ENCODE assay signal across 7 cellular contexts in the genomic region with DNA sequence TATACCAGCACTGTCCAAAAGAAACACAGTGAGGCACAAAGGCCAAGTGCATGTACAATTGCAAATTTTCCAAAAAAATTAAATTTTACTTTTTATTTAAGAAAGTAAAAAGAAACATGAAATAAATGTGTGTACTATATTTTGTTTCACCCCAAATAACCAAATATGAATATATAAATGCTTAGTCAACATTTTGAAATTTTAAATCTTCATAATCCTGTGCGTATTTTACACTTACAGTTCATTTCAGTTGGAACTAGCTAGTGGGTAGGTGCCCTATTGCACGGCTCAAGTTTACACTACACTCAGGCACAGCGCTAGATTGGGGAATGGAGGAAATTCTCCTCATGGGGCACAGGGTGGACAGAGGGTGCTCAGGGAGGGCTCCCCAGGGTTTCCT. TPM values are rescaled to one million over a fixed set of nuclear protein-coding genes. Genes with fewer than 3 reads are reported as not detected.
DNase-seq lines count a peak whose midpoint lies in the region; ATAC-seq and TF ChIP-seq lines count a peak whose summit lies in the region.
"Had no signal": no experiment of that assay in that cellular context is flagged by ENCODE, and none has a peak within 500 bp of the region (broad histone marks: within the 10 kb centered on the region; RNA-seq: fewer than 3 reads in every experiment).

No MANE protein-coding gene starts in this region.

- no peak for TF ChIP-seq POLR2A in IMR-90 (IDR thresholded peaks at IDR 0.05; ENCODE audit: low read depth, low read length)

- no peaks in the 10 kb centered on the region for H3K79me2 ChIP-seq in smooth muscle cell (ENCODE audit: low read depth)

- H3K27me3 Mint-ChIP-seq in endodermal cell (ENCODE audit: insufficient read depth) (no peaks in the 10 kb centered on the region), glutamatergic neuron (ENCODE audit: unreplicated experiment) (peaks cover 6% of the 10 kb centered on the region)

- H4K5ac ChIP-seq in IMR-90 (ENCODE audit: low read depth, low read length), result no peak overlapping the region

- H3K4ac ChIP-seq in IMR-90 (ENCODE audit: low read depth, low read length), result peak overlapping the region; percentile 45; the same call in 1 of the 2 replicates

- H3K4me1 ChIP-seq in IMR-90 (ENCODE audit: control insufficient read depth, insufficient read depth, low read length) (peaks cover 5% of the 10 kb centered on the region), endodermal cell (ENCODE audit: control insufficient read depth, insufficient read depth, low read length) (no peaks in the 10 kb centered on the region), smooth muscle cell (ENCODE audit: low read depth) (peaks cover 4% of the 10 kb centered on the region)

- peak overlapping the region; percentile 71 for H2AK9ac ChIP-seq in IMR-90 (replicated peaks; ENCODE audit: low read depth, low read length, poor library complexity)

- no peak for ATAC-seq in IMR-90 (ENCODE audit: low read depth)

- H3K36me3 ChIP-seq in IMR-90 (ENCODE audit: control insufficient read depth, insufficient read depth, low read length) (peaks cover 19% of the 10 kb centered on the region), endodermal cell (ENCODE audit: control insufficient read depth, insufficient read depth, low read length) (no peaks in the 10 kb centered on the region), smooth muscle cell (ENCODE audit: low read depth) (no peaks in the 10 kb centered on the region)

- no peak overlapping the region for H2BK5ac ChIP-seq in IMR-90 (ENCODE audit: low read depth, low read length, poor library complexity, severe bottlenecking)

- H2AFZ ChIP-seq in IMR-90 (replicated peaks; ENCODE audit: low read length, poor library complexity), result no peak overlapping the region
- no peak overlapping the region for H2AFZ ChIP-seq in smooth muscle cell (ENCODE audit: low read depth)

- peaks cover 18 to 51% of the 10 kb centered on the region in 2 experiments; a peak in 3 of 4 replicates for H3K79me1 ChIP-seq in IMR-90 (ENCODE audit: low read depth in 1 of 2, low read length in 2 of 2)

- H2BK20ac ChIP-seq in IMR-90 (ENCODE audit: low read depth, low read length), result no peak overlapping the region

- WGBS in IMR-90 (ENCODE audit: extremely low coverage in 2 of 2, insufficient read length in 1 of 2), 2 experiments, result no CpG with 5 or more reads among the region's 3 CpGs
- 95% methylated on average over 3 of the region's 3 CpGs; no CpG with 5 or more reads in 1 of the 2 experiments for WGBS in endodermal cell (ENCODE audit: insufficient coverage in 1 of 2, insufficient read length in 1 of 2), 2 experiments
- WGBS in smooth muscle cell (ENCODE audit: low lambda C conversion rate), result 97% methylated on average over 3 of the region's 3 CpGs

- POLR2A ChIA-PET in IMR-90 (lab: Charles Lee; ENCODE audit: unreplicated experiment), result no interaction called here

- no peak overlapping the region; the same call in 1 of the 2 replicates for H3K23ac ChIP-seq in IMR-90 (ENCODE audit: low read depth, low read length)

- H3K9me3 Mint-ChIP-seq in endodermal cell (peaks cover 15% of the 10 kb centered on the region), glutamatergic neuron (ENCODE audit: unreplicated experiment) (no peaks in the 10 kb centered on the region)

- peaks cover 4% of the 10 kb centered on the region for H3K4me1 Mint-ChIP-seq in endodermal cell
- H3K4me1 Mint-ChIP-seq in glutamatergic neuron (ENCODE audit: low read depth, unreplicated experiment), result peaks cover 2% of the 10 kb centered on the region

- dilution Hi-C loops in IMR-90 (cut with HindIII; ENCODE audit: low sequenced_read_pairs, unreplicated experiment), result no loop called here

- H2AK5ac ChIP-seq in IMR-90 (ENCODE audit: low read depth, low read length), result no peak overlapping the region

- no peak overlapping the region for H3K18ac ChIP-seq in IMR-90 (ENCODE audit: low read depth, low read length)

- H3K4me3 Mint-ChIP-seq in endodermal cell (no peak overlapping the region), glutamatergic neuron (ENCODE audit: unreplicated experiment) (no peak overlapping the region)

- CTCF ChIA-PET in IMR-90 (lab: Yijun Ruan, JAX), result no interaction called here

- no peak overlapping the region for H3K27ac ChIP-seq in IMR-90 (ENCODE audit: insufficient read depth, low read length)
- no peak overlapping the region for H3K27ac ChIP-seq in endodermal cell (ENCODE audit: low read depth, low read length)
- no peak overlapping the region for H3K27ac ChIP-seq in smooth muscle cell (ENCODE audit: low read depth)

- H3K27ac Mint-ChIP-seq in endodermal cell (no peak overlapping the region), glutamatergic neuron (ENCODE audit: unreplicated experiment) (no peak overlapping the region)

- peak overlapping the region; percentile 72 for H3K14ac ChIP-seq in IMR-90 (replicated peaks; ENCODE audit: low read depth, low read length)

- in situ Hi-C loops in IMR-90 (cut with MboI; ENCODE audit: low sequenced_read_pairs), result no loop called here

- H3K4me3 ChIP-seq in IMR-90 (ENCODE audit: insufficient read depth, low read depth, low read length), result peak overlapping the region; percentile 81; the same call in 1 of the 2 replicates
- H3K4me3 ChIP-seq in endodermal cell (ENCODE audit: low read length), result peak overlapping the region; percentile 98
- peak overlapping the region; percentile 95 for H3K4me3 ChIP-seq in smooth muscle cell

- H3K9me3 ChIP-seq in IMR-90 (ENCODE audit: control insufficient read depth, insufficient read depth, low read length) (no peaks in the 10 kb centered on the region), endodermal cell (ENCODE audit: control insufficient read depth, low read length) (peaks cover 13% of the 10 kb centered on the region), smooth muscle cell (replicated peaks; ENCODE audit: low read depth) (no peaks in the 10 kb centered on the region)

- no peak overlapping the region for H2BK15ac ChIP-seq in IMR-90 (ENCODE audit: low read depth, low read length)

- peaks cover 21% of the 10 kb centered on the region for H3K9me1 ChIP-seq in IMR-90 (ENCODE audit: insufficient read depth, low read length)

- no TSS peak for BruUV-seq in IMR-90 (replicated peaks; lab: Mats Ljungman, UMichigan)

- H4K8ac ChIP-seq in IMR-90 (ENCODE audit: low read depth in 2 of 2, low read length in 2 of 2), result peak overlapping the region; percentile 13 to 84; a peak in 2 of 4 replicates

- intact Hi-C loops in IMR-90 (cut with micrococcal nuclease), result loop anchor here (5.0 kb wide), 2 partner anchors 80 to 100 kb away; no protein-coding TSS in a partner anchor

- peaks cover 5% of the 10 kb centered on the region for H3F3A ChIP-seq in smooth muscle cell (ENCODE audit: low read depth)

- no peaks in the 10 kb centered on the region for H4K20me1 ChIP-seq in IMR-90 (ENCODE audit: insufficient read depth, low read length)
- H4K20me1 ChIP-seq in smooth muscle cell (ENCODE audit: low read depth), result no peaks in the 10 kb centered on the region

- H3K9ac ChIP-seq in IMR-90 (ENCODE audit: low read depth, low read length) (peak overlapping the region; percentile 99), endodermal cell (ENCODE audit: extremely low read depth, low read length, poor library complexity, severe bottlenecking) (no peak overlapping the region), smooth muscle cell (ENCODE audit: low read depth) (no peak overlapping the region)

- TF ChIP-seq RAD21 in IMR-90 (IDR thresholded peaks at IDR 0.05; ENCODE audit: low read length), result no peak

- H2BK120ac ChIP-seq in IMR-90 (ENCODE audit: low read depth, low read length), result no peak overlapping the region

- no peak for DNase-seq in IMR-90
- DNase-seq in endodermal cell, result no peak
- no peak for DNase-seq in smooth muscle cell (lab: John Stamatoyannopoulos, UW; ENCODE audit: unreplicated experiment)
- DNase-seq in stimulated activated CD4-positive, alpha-beta T cell treated with anti-CD3 and anti-CD28 coated beads, Interleukin-4, amount 100 ng/mL, for 4 hours, result no peak
- no peak for DNase-seq in glutamatergic neuron
- DNase-seq: activated CD4-positive, CD25-positive, alpha-beta regulatory T cell treated with anti-CD3 and anti-CD28 coated beads, Interleukin-2, amount 50 U/mL, for 72 hours; H7 had no signal

- no peak overlapping the region for H4K91ac ChIP-seq in IMR-90 (ENCODE audit: insufficient read depth, low read depth, low read length)

- no peak for TF ChIP-seq CTCF in IMR-90 (conservative IDR thresholded peaks at IDR 0.05; ENCODE audit: low read depth, low read length)
- no peak for TF ChIP-seq CTCF in endodermal cell (conservative IDR thresholded peaks at IDR 0.05)
- TF ChIP-seq CTCF in smooth muscle cell (IDR thresholded peaks at IDR 0.05; ENCODE audit: borderline replicate concordance, insufficient read depth, poor library complexity, severe bottlenecking), result no peak
- no peak for TF ChIP-seq CTCF in glutamatergic neuron (IDR thresholded peaks at IDR 0.05; ENCODE audit: partially characterized antibody, unreplicated experiment)

- no peak overlapping the region for H3K56ac ChIP-seq in IMR-90 (ENCODE audit: extremely low read depth, insufficient read depth, low read length)

- H3K36me3 Mint-ChIP-seq in endodermal cell (ENCODE audit: low read depth), result peaks cover 20% of the 10 kb centered on the region
- peaks cover 11% of the 10 kb centered on the region for H3K36me3 Mint-ChIP-seq in glutamatergic neuron (ENCODE audit: unreplicated experiment)

- H3K4me2 ChIP-seq in IMR-90 (ENCODE audit: low read depth, low read length) (peak overlapping the region; percentile 68), smooth muscle cell (peak overlapping the region; percentile 96)

- no peaks in the 10 kb centered on the region for H3K27me3 ChIP-seq in IMR-90 (ENCODE audit: control insufficient read depth, insufficient read depth, low read length)
- no peaks in the 10 kb centered on the region for H3K27me3 ChIP-seq in endodermal cell (ENCODE audit: control insufficient read depth, insufficient read depth, low read length, poor library complexity, severe bottlenecking)
- no peaks in the 10 kb centered on the region for H3K27me3 ChIP-seq in smooth muscle cell (ENCODE audit: low read depth)

RNA-seq across cellular contexts. Expression of a gene that starts 18.0 kb away (rescaled TPM):
- total RNA-seq in IMR-90 (2012; rRNA removed) (14.4 and 15.8 TPM in 2 replicates), endodermal cell (1 to 10 TPM; 1.3 to 3.9 TPM), smooth muscle cell (1.8 and 3.5 TPM in 2 replicates), glutamatergic neuron (ENCODE audit: unreplicated experiment) (not detected)
- polyA plus RNA-seq in IMR-90 (2012; rRNA removed) (12.4 and 14.8 TPM in 2 replicates), smooth muscle cell (1.5 and 2.9 TPM in 2 replicates)
- polyA plus RNA-seq in IMR-90 (2012; cell fraction: cytosol; rRNA removed), result 6.3 and 10.8 TPM in 2 replicates
- polyA plus RNA-seq in IMR-90 (2012; cell fraction: nucleus; rRNA removed; ENCODE audit: low replicate concordance), result 13.9 and 51.5 TPM in 2 replicates
- 2.9 TPM for polyA plus RNA-seq in endodermal cell (2013, experiment 1 of 2)
- 3.4 TPM for polyA plus RNA-seq in endodermal cell (2013, experiment 2 of 2)

RNA-seq across cellular contexts. Expression of a gene that starts 20.3 kb away (rescaled TPM):
- total RNA-seq in IMR-90 (2012; rRNA removed) (15.3 and 16.5 TPM in 2 replicates), endodermal cell (1 to 10 TPM; 1.9 to 2.0 TPM), smooth muscle cell (19.1 and 33.3 TPM in 2 replicates), glutamatergic neuron (ENCODE audit: unreplicated experiment) (2.2 TPM)
- polyA plus RNA-seq in IMR-90 (2012; rRNA removed) (9.8 and 14.4 TPM in 2 replicates), smooth muscle cell (9.2 and 13.5 TPM in 2 replicates)
- 5.7 and 11.5 TPM in 2 replicates for polyA plus RNA-seq in IMR-90 (2012; cell fraction: cytosol; rRNA removed)
- polyA plus RNA-seq in IMR-90 (2012; cell fraction: nucleus; rRNA removed; ENCODE audit: low replicate concordance), result 23.3 and 47.1 TPM in 2 replicates
- polyA plus RNA-seq in endodermal cell (2013, experiment 1 of 2), result 10.2 TPM
- polyA plus RNA-seq in endodermal cell (2013, experiment 2 of 2), result 8.4 TPM

RNA-seq across cellular contexts. Expression of a gene that starts 35.4 kb away (rescaled TPM):
- total RNA-seq in IMR-90 (2012; rRNA removed), result 11.4 and 13.6 TPM in 2 replicates
- 37.9 and 40.2 TPM in 2 replicates for polyA plus RNA-seq in IMR-90 (2012; rRNA removed)
- polyA plus RNA-seq in IMR-90 (2012; cell fraction: cytosol; rRNA removed), result 18.8 and 24.5 TPM in 2 replicates
- 44.0 and 69.0 TPM in 2 replicates for polyA plus RNA-seq in IMR-90 (2012; cell fraction: nucleus; rRNA removed; ENCODE audit: low replicate concordance)
- total RNA-seq in endodermal cell, result 10 to 100 TPM; 15.0 to 18.7 TPM
- polyA plus RNA-seq in endodermal cell (2013, experiment 1 of 2), result 17.1 TPM
- 16.3 TPM for polyA plus RNA-seq in endodermal cell (2013, experiment 2 of 2)
- 27.2 and 40.5 TPM in 2 replicates for total RNA-seq in smooth muscle cell
- polyA plus RNA-seq in smooth muscle cell, result 31.1 and 36.3 TPM in 2 replicates
- 41.6 TPM for total RNA-seq in glutamatergic neuron (ENCODE audit: unreplicated experiment)

RNA-seq across cellular contexts. Expression of a gene that starts 39.4 kb away (rescaled TPM):
- total RNA-seq in IMR-90 (2012; rRNA removed) (10.6 and 12.5 TPM in 2 replicates), endodermal cell (10 to 100 TPM; 11.3 to 23.5 TPM), smooth muscle cell (11.1 and 12.1 TPM in 2 replicates), glutamatergic neuron (ENCODE audit: unreplicated experiment) (109 TPM)
- polyA plus RNA-seq in IMR-90 (2012; rRNA removed) (9.8 and 15.2 TPM in 2 replicates), smooth muscle cell (6.3 and 12.1 TPM in 2 replicates)
- polyA plus RNA-seq in IMR-90 (2012; cell fraction: cytosol; rRNA removed), result 4.9 and 6.3 TPM in 2 replicates
- 27.6 and 53.1 TPM in 2 replicates for polyA plus RNA-seq in IMR-90 (2012; cell fraction: nucleus; rRNA removed; ENCODE audit: low replicate concordance)
- 14.1 TPM for polyA plus RNA-seq in endodermal cell (2013, experiment 1 of 2)
- 16.1 TPM for polyA plus RNA-seq in endodermal cell (2013, experiment 2 of 2)

RNA-seq across cellular contexts. Expression of a gene that starts 57.3 kb away (rescaled TPM):
- 17.2 and 20.4 TPM in 2 replicates for total RNA-seq in IMR-90 (2012; rRNA removed)
- 14.8 and 15.7 TPM in 2 replicates for polyA plus RNA-seq in IMR-90 (2012; rRNA removed)
- polyA plus RNA-seq in IMR-90 (2012; cell fraction: cytosol; rRNA removed), result 7.4 and 12.2 TPM in 2 replicates
- 9.8 and 25.8 TPM in 2 replicates for polyA plus RNA-seq in IMR-90 (2012; cell fraction: nucleus; rRNA removed; ENCODE audit: low replicate concordance)
- 1 to 10 TPM; 2.1 to 3.6 TPM for total RNA-seq in endodermal cell
- polyA plus RNA-seq in endodermal cell (2013, experiment 1 of 2), result 4.9 TPM
- polyA plus RNA-seq in endodermal cell (2013, experiment 2 of 2), result 2.8 TPM
- 5.1 and 19.7 TPM in 2 replicates for total RNA-seq in smooth muscle cell
- polyA plus RNA-seq in smooth muscle cell, result 7.6 and 13.3 TPM in 2 replicates
- 1.3 TPM for total RNA-seq in glutamatergic neuron (ENCODE audit: unreplicated experiment)
